In the genomic region with DNA sequence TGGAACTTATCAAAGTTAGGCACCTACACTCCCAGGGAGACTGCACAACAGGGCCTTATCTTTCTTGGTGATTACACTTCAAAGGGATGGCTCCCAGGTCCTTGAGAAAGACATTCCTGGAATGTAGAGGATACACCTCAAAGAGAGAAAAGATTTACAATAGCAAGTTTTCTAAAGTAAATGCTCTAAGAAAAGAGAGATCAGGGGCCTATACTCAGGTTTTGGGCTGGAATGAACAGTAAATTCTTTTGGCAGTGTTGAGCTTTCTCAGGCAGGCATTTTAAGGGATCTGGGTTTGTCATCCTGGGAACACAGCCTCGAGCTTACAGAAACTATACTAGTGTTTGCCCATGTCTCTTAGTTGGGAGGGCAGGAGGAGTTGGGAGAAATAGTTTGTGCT, we compare ENCODE assay signal across 29 cellular contexts. TPM values are rescaled to one million over a fixed set of nuclear protein-coding genes. Genes with fewer than 3 reads are reported as not detected.
"Had no signal": no experiment of that assay in that cellular context is flagged by ENCODE, and none has a peak within 500 bp of the region (broad histone marks: within the 10 kb centered on the region; RNA-seq: fewer than 3 reads in every experiment).

No MANE protein-coding gene starts in this region.

- H3K9me3 ChIP-seq: adrenal gland, ascending aorta, esophagus muscularis mucosa, lower lobe of right lung, thyroid gland had no signal

- DNase-seq: activated CD4-positive, alpha-beta T cell treated with anti-CD3 and anti-CD28 coated beads for 36 hours; activated CD4-positive, alpha-beta T cell treated with anti-CD3 and anti-CD28 coated beads, Interleukin-2, amount 50 U/mL, for 4 hours; activated CD8-positive, alpha-beta memory T cell treated with anti-CD3 and anti-CD28 coated beads for 24 hours; activated CD8-positive, alpha-beta memory T cell treated with anti-CD3 and anti-CD28 coated beads, Interleukin-2, amount 50 U/mL, for 4 hours; activated naive CD4-positive, alpha-beta T cell; activated T-cell treated with anti-CD3 and anti-CD28 coated beads, Interleukin-2, amount 50 U/mL, for 24 hours; adrenal gland; brain microvascular endothelial cell; effector memory CD4-positive, alpha-beta T cell; glutamatergic neuron; hippocampal formation; kidney; lower lobe of right lung; naive thymus-derived CD8-positive, alpha-beta T cell; retina; stimulated activated CD4-positive, alpha-beta T cell treated with anti-CD3 and anti-CD28 coated beads, Interleukin-12 subunit alpha, Interleukin-12 subunit beta, amount 100 ng/mL, for 4 hours; substantia nigra; T-helper 1 cell; thyroid gland had no signal

- H3K9me3 Mint-ChIP-seq: activated T-cell treated with anti-CD3 and anti-CD28 coated beads, Interleukin-2, amount 50 U/mL, for 24 hours; activated T-helper 17 cell treated with anti-CD3 and anti-CD28 coated beads, Interleukin-2, amount 50 U/mL, for 72 hours; central memory CD8-positive, alpha-beta T cell; stimulated activated naive CD8-positive, alpha-beta T cell treated with anti-CD3 and anti-CD28 coated beads, Interleukin-15, Interleukin-2, amounts not matched to agents 100 ng/mL and 50 ng/mL, for 24 hours had no signal

- H3K4me1 Mint-ChIP-seq: activated CD4-positive, alpha-beta T cell treated with anti-CD3 and anti-CD28 coated beads for 36 hours; activated T-helper 17 cell treated with anti-CD3 and anti-CD28 coated beads, Interleukin-2, amount 50 U/mL, for 72 hours; central memory CD8-positive, alpha-beta T cell had no signal

- H3K27me3 Mint-ChIP-seq: activated CD4-positive, alpha-beta T cell treated with anti-CD3 and anti-CD28 coated beads for 36 hours; activated naive CD8-positive, alpha-beta T cell; activated T-cell treated with anti-CD3 and anti-CD28 coated beads, Interleukin-2, amount 50 U/mL, for 24 hours; activated T-helper 17 cell treated with anti-CD3 and anti-CD28 coated beads, Interleukin-2, amount 50 U/mL, for 72 hours; central memory CD8-positive, alpha-beta T cell; progenitor cell of endocrine pancreas had no signal

- H3K4me3 ChIP-seq: adrenal gland, ascending aorta, esophagus muscularis mucosa, lower lobe of right lung, thyroid gland had no signal

- H3K27ac Mint-ChIP-seq: activated CD4-positive, alpha-beta T cell treated with anti-CD3 and anti-CD28 coated beads for 36 hours; activated naive CD8-positive, alpha-beta T cell; activated T-cell treated with anti-CD3 and anti-CD28 coated beads, Interleukin-2, amount 50 U/mL, for 24 hours; activated T-helper 17 cell treated with anti-CD3 and anti-CD28 coated beads, Interleukin-2, amount 50 U/mL, for 72 hours; naive thymus-derived CD8-positive, alpha-beta T cell; progenitor cell of endocrine pancreas; stimulated activated naive CD8-positive, alpha-beta T cell treated with anti-CD3 and anti-CD28 coated beads, Interleukin-15, Interleukin-2, amounts not matched to agents 100 ng/mL and 50 ng/mL, for 24 hours had no signal

- H3K36me3 ChIP-seq: adrenal gland, ascending aorta, brain microvascular endothelial cell, esophagus muscularis mucosa, lower lobe of right lung, thyroid gland had no signal

- H3K4me1 ChIP-seq: ascending aorta, esophagus muscularis mucosa, lower lobe of right lung, thyroid gland had no signal

- H3K27ac ChIP-seq: adrenal gland, ascending aorta, brain microvascular endothelial cell, esophagus muscularis mucosa, lower lobe of right lung, thyroid gland had no signal

- H3K4me3 Mint-ChIP-seq: activated CD4-positive, alpha-beta T cell treated with anti-CD3 and anti-CD28 coated beads for 36 hours; activated naive CD8-positive, alpha-beta T cell; activated T-cell treated with anti-CD3 and anti-CD28 coated beads, Interleukin-2, amount 50 U/mL, for 24 hours; activated T-helper 17 cell treated with anti-CD3 and anti-CD28 coated beads, Interleukin-2, amount 50 U/mL, for 72 hours; central memory CD8-positive, alpha-beta T cell; naive thymus-derived CD8-positive, alpha-beta T cell; stimulated activated naive CD8-positive, alpha-beta T cell treated with anti-CD3 and anti-CD28 coated beads, Interleukin-15, Interleukin-2, amounts not matched to agents 100 ng/mL and 50 ng/mL, for 24 hours had no signal

- H3K27me3 ChIP-seq: adrenal gland, ascending aorta, brain microvascular endothelial cell, esophagus muscularis mucosa, thyroid gland had no signal

- H3K36me3 Mint-ChIP-seq: activated naive CD8-positive, alpha-beta T cell; naive thymus-derived CD8-positive, alpha-beta T cell had no signal

RNA-seq across cellular contexts. Expression of gene ME1, which starts 31.7 kb away (rescaled TPM):
- polyA plus RNA-seq: naive thymus-derived CD8-positive, alpha-beta T cell had no signal

RNA-seq across cellular contexts. Expression of gene PRSS35, which starts 49.8 kb away (rescaled TPM):
- total RNA-seq: activated CD4-positive, alpha-beta T cell treated with anti-CD3 and anti-CD28 coated beads for 36 hours; activated T-helper 17 cell treated with anti-CD3 and anti-CD28 coated beads, Interleukin-2, amount 50 U/mL, for 72 hours; dermis microvascular lymphatic vessel endothelial cell; endothelial cell of umbilical vein; left lobe of liver; naive thymus-derived CD8-positive, alpha-beta T cell; thyroid gland had no signal
- polyA plus RNA-seq: endothelial cell of umbilical vein; naive thymus-derived CD8-positive, alpha-beta T cell had no signal
